17 cellular contexts compared by ENCODE assay signal in the genomic region with DNA sequence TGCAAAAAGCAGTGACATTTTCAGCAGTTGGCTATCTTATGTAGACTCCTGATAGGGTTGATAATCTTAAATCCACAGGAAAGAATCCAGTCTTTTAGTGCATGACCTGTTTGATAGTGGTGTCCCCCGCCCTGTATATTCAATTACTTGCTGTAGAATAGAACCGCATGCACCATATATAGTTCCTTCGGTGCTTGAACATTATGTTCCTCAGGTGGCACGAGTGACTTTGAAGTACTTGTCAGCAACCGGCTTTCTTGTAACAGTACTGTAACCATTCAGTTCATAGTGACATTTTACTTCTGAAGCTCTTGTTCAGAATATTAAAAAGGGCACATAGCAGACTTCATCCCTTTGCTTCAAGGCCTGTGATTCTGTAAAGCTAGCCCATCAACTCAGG.
DNase-seq lines count a peak whose midpoint lies in the region; ATAC-seq and TF ChIP-seq lines count a peak whose summit lies in the region.
"Had no signal": no experiment of that assay in that cellular context is flagged by ENCODE, and none has a peak within 500 bp of the region (broad histone marks: within the 10 kb centered on the region; RNA-seq: fewer than 3 reads in every experiment).

No MANE protein-coding gene starts in this region.

- no peaks in the 10 kb centered on the region for H3K36me3 ChIP-seq in HCT116 (ENCODE audit: control insufficient read depth in 1 of 2, insufficient read depth in 2 of 2, low read length in 2 of 2)
- H3K36me3 ChIP-seq in PC-9 (ENCODE audit: low read depth), result no peaks in the 10 kb centered on the region
- no peaks in the 10 kb centered on the region for H3K36me3 ChIP-seq in mucosa of rectum (ENCODE audit: control insufficient read depth in 2 of 2, insufficient read depth in 2 of 2, low read length in 2 of 2)
- no peaks in the 10 kb centered on the region for H3K36me3 ChIP-seq in transverse colon
- H3K36me3 ChIP-seq: BE2C, HAP-1 had no signal

- ATAC-seq in HCT116 (no peak), HG03095 (IDR thresholded peaks at IDR 0.05; ENCODE audit: unreplicated experiment) (no peak)
- ATAC-seq: Panc1 had no signal

- no peak for TF ChIP-seq CTCF in HCT116 (IDR thresholded peaks at IDR 0.05 in 2 of 3, conservative IDR thresholded peaks at IDR 0.05 in 1 of 3; ENCODE audit: borderline replicate concordance in 1 of 3, insufficient read depth in 1 of 3, low read depth in 2 of 3, low read length in 2 of 3)
- TF ChIP-seq CTCF in PC-9 (conservative IDR thresholded peaks at IDR 0.05), result no peak
- TF ChIP-seq CTCF in transverse colon (IDR thresholded peaks at IDR 0.05), result no peak

- H3K9me2 ChIP-seq in HCT116 (ENCODE audit: insufficient read depth), result no peaks in the 10 kb centered on the region
- no peaks in the 10 kb centered on the region for H3K9me2 ChIP-seq in PC-9 (ENCODE audit: insufficient read depth)
- H3K9me2 ChIP-seq: SK-N-SH had no signal

- no peak overlapping the region for H3K4me3 ChIP-seq in HCT116 (replicated peaks in 1 of 2; ENCODE audit: low read depth in 1 of 2, low read length in 2 of 2)
- no peak overlapping the region for H3K4me3 ChIP-seq in PC-9
- H3K4me3 ChIP-seq in mucosa of rectum (ENCODE audit: low read length in 2 of 2), result no peak overlapping the region
- H3K4me3 ChIP-seq in transverse colon, result no peak overlapping the region
- H3K4me3 ChIP-seq: HAP-1 had no signal

- H3K27ac ChIP-seq in HCT116 (ENCODE audit: low read depth, low read length) (no peak overlapping the region), PC-9 (no peak overlapping the region), mucosa of rectum (ENCODE audit: low read depth in 2 of 2, low read length in 2 of 2) (peak overlapping the region; percentile 13 to 37), transverse colon (peak overlapping the region; percentile 3 to 45 (median 40))

- CTCF ChIA-PET in HCT116 (lab: Charles Lee), result no interaction called here
- CTCF ChIA-PET in PC-9 (lab: Charles Lee), result no interaction called here

- 86% methylated on average over 5 of the region's 5 CpGs; no CpG with 5 or more reads in 1 of the 2 donors for WGBS in transverse colon (ENCODE audit: low coverage in 1 of 2), 2 donors

- peak overlapping the region; percentile 26; the same call in 1 of the 2 replicates for H3K4me2 ChIP-seq in HCT116 (ENCODE audit: low read length)
- H3K4me2 ChIP-seq in PC-9, result 0 out of 2 replicates have a peak overlapping the region, but pooled peaks have one; percentile 12
- H3K4me2 ChIP-seq: SK-N-SH had no signal

- H3K9me3 ChIP-seq in HCT116 (ENCODE audit: control insufficient read depth in 1 of 2, insufficient read depth in 1 of 2, low read depth in 1 of 2, low read length in 2 of 2) (no peaks in the 10 kb centered on the region), PC-9 (ENCODE audit: insufficient read depth, low read depth) (no peaks in the 10 kb centered on the region), mucosa of rectum (ENCODE audit: control insufficient read depth in 2 of 2, low read length in 2 of 2) (no peaks in the 10 kb centered on the region), transverse colon (no peaks in the 10 kb centered on the region)
- H3K9me3 ChIP-seq: BE2C, HAP-1, SK-N-SH had no signal

- DNase-seq in HCT116 (ENCODE audit: low read depth, low spot score) (no peak), PC-9 (no peak), transverse colon (no peak), NCI-H2227 (lab: John Stamatoyannopoulos, UW; ENCODE audit: unreplicated experiment) (no peak), COLO668 (lab: John Stamatoyannopoulos, UW; ENCODE audit: unreplicated experiment) (no peak)
- DNase-seq: CD4-positive, alpha-beta memory T cell; NCI-H1417 treated with DMSO at 0.1 percent for 48 hours; NCI-H1930; NCI-H510A treated with DMSO at 0.1 percent for 48 hours; NCI-H82; SHP77; SK-N-SH had no signal

- H4K20me1 ChIP-seq in HCT116 (ENCODE audit: insufficient read depth) (no peaks in the 10 kb centered on the region), PC-9 (ENCODE audit: insufficient read depth) (no peaks in the 10 kb centered on the region)

- RAD21 ChIA-PET in HCT116 (lab: Charles Lee; ENCODE audit: low non-redundant PET in 1 of 2, low total read pairs in 2 of 2, uncharacterized antibody in 2 of 2, unreplicated experiment in 2 of 2), result no interaction called here

- no peak overlapping the region for H3K9ac ChIP-seq in HCT116 (ENCODE audit: low read length)
- no peak overlapping the region for H3K9ac ChIP-seq in mucosa of rectum (ENCODE audit: low read depth in 1 of 2, low read length in 2 of 2)
- H3K9ac ChIP-seq: SK-N-SH had no signal

- no peaks in the 10 kb centered on the region for H3K79me2 ChIP-seq in HCT116 (ENCODE audit: insufficient read depth, low read length)
- H3K79me2 ChIP-seq in PC-9 (ENCODE audit: low read depth), result no peaks in the 10 kb centered on the region

- TF ChIP-seq POLR2A in HCT116 (IDR thresholded peaks at IDR 0.05; ENCODE audit: borderline replicate concordance, extremely low read depth, insufficient read depth, insufficient read length), result no peak
- no peak for TF ChIP-seq POLR2A in transverse colon (IDR thresholded peaks at IDR 0.05)

- POLR2A ChIA-PET in HCT116 (lab: Charles Lee) (no interaction called here), PC-9 (lab: Charles Lee; ENCODE audit: unreplicated experiment) (no interaction called here)

- H3K27me3 ChIP-seq in HCT116 (ENCODE audit: insufficient read depth, low read length) (no peaks in the 10 kb centered on the region; the same call in 1 of the 2 replicates), PC-9 (ENCODE audit: insufficient read depth, low read depth) (no peaks in the 10 kb centered on the region), mucosa of rectum (ENCODE audit: control insufficient read depth in 2 of 2, insufficient read depth in 2 of 2, low read length in 2 of 2) (no peaks in the 10 kb centered on the region), transverse colon (no peaks in the 10 kb centered on the region)
- H3K27me3 ChIP-seq: BE2C had no signal

- no peak for TF ChIP-seq RAD21 in HCT116 (IDR thresholded peaks at IDR 0.05; ENCODE audit: low read depth)

- H3K4me1 ChIP-seq in HCT116 (ENCODE audit: control insufficient read depth in 1 of 2, insufficient read depth in 2 of 2, low read length in 2 of 2) (peaks cover 0 to 11% of the 10 kb centered on the region in 2 experiments; a peak in 2 of 4 replicates), PC-9 (replicated peaks; ENCODE audit: insufficient read depth) (peaks cover 10% of the 10 kb centered on the region), mucosa of rectum (ENCODE audit: control insufficient read depth in 2 of 2, insufficient read depth in 2 of 2, low read length in 2 of 2) (no peaks in the 10 kb centered on the region), transverse colon (peaks cover 0 to 17% (median 0%) of the 10 kb centered on the region in 4 donors)

- in situ Hi-C loops in transverse colon (cut with MboI; ENCODE audit: low pct_ligation_motif_present in 1 of 4, low pct_unique_long_range_greater_than_20kb in 1 of 4, low sequenced_read_pairs in 3 of 4), result loop anchor here in 1 of 4 donors (25.0 kb wide), 2 partner anchors 110 to 590 kb away; no protein-coding TSS in a partner anchor

- intact Hi-C loops in HCT116 (cut with micrococcal nuclease), result no loop called here
- intact Hi-C loops in PC-9 (cut with micrococcal nuclease; ENCODE audit: unreplicated experiment), result loop anchor here (1.0 to 10.0 kb wide), 2 partner anchors 23 to 153 kb away; no protein-coding TSS in a partner anchor
- intact Hi-C loops in transverse colon (cut with DNase I; ENCODE audit: low total_unique reads), result no loop called here

- H2AFZ ChIP-seq in HCT116 (ENCODE audit: low read depth, low read length, poor library complexity, severe bottlenecking), result no peak overlapping the region
- no peak overlapping the region for H2AFZ ChIP-seq in PC-9

- no TSS peak for BruUV-seq in HCT116 (replicated peaks; lab: Mats Ljungman, UMichigan)
- no TSS peak for BruUV-seq in PC-9 (replicated peaks; lab: Mats Ljungman, UMichigan)

- no peak for TF ChIP-seq EP300 in transverse colon (IDR thresholded peaks at IDR 0.05; ENCODE audit: low read depth)

- H3F3A ChIP-seq in PC-9 (ENCODE audit: insufficient read depth, low read depth), result no peaks in the 10 kb centered on the region; the same call in 1 of the 2 replicates

TF ChIP-seq in HCT116, 20 proteins besides CTCF, POLR2A, EP300 and RAD21:
- TF ChIP-seq FOSL1 (IDR thresholded peaks at IDR 0.05; ENCODE audit: low read depth) (no peak), TCF7L2 (IDR thresholded peaks at IDR 0.05; ENCODE audit: borderline replicate concordance, extremely low read depth, insufficient read depth, insufficient read length) (no peak), EGR1 (IDR thresholded peaks at IDR 0.05; ENCODE audit: low read depth) (no peak), ZNF274 (IDR thresholded peaks at IDR 0.05; ENCODE audit: low read depth, low read length) (no peak), CEBPB (IDR thresholded peaks at IDR 0.05; ENCODE audit: low read depth) (no peak), YY1 (IDR thresholded peaks at IDR 0.05; ENCODE audit: extremely low read depth, insufficient replicate concordance, low read depth, low read length) (no peak), POLR2AphosphoS5 (IDR thresholded peaks at IDR 0.05; ENCODE audit: low read depth, low read length) (no peak), ZFX (IDR thresholded peaks at IDR 0.05) (no peak)

Comparison
In these comparisons a context has a peak if more than half of its experiments do, and no peak if none do; other contexts are left out.
1. H3K27ac ChIP-seq: peak in mucosa of rectum (2 of 2) and transverse colon (4 of 4); none in HCT116 (single experiment) and PC-9 (single experiment).